Comparison of ENCODE assay signal across 28 cellular contexts in genomic region chr3:193522473-193522872, GRCh38. TPM values are rescaled to one million over a fixed set of nuclear protein-coding genes. Genes with fewer than 3 reads are reported as not detected.
"Had no signal": no experiment of that assay in that cellular context is flagged by ENCODE, and none has a peak within 500 bp of the region (broad histone marks: within the 10 kb centered on the region; RNA-seq: fewer than 3 reads in every experiment).

No MANE protein-coding gene starts in this region.

- H3K4me1 Mint-ChIP-seq: activated CD4-positive, alpha-beta T cell treated with anti-CD3 and anti-CD28 coated beads, Interleukin-2, amount 10 ng/mL, durations not matched to agents 24 days and 14 days; activated naive CD4-positive, alpha-beta T cell treated with anti-CD3 and anti-CD28 coated beads, Interleukin-2, amount 10 ng/mL, durations not matched to agents 7 days and 5 days; activated naive CD8-positive, alpha-beta T cell treated with anti-CD3 and anti-CD28 coated beads, Interleukin-2, amount 10 ng/mL, durations not matched to agents 7 days and 5 days; brain; memory B cell; natural killer cell; neural progenitor cell had no signal

- DNase-seq: activated CD4-positive, alpha-beta memory T cell treated with anti-CD3 and anti-CD28 coated beads for 36 hours; activated CD4-positive, alpha-beta T cell treated with anti-CD3 and anti-CD28 coated beads, Interleukin-2, amount 10 ng/mL, durations not matched to agents 24 days and 14 days; activated CD4-positive, CD25-positive, alpha-beta regulatory T cell treated with anti-CD3 and anti-CD28 coated beads, Interleukin-2, amount 50 U/mL, for 72 hours; activated CD8-positive, alpha-beta memory T cell treated with anti-CD3 and anti-CD28 coated beads, Interleukin-2, amount 50 U/mL, for 4 hours; activated gamma-delta T cell; activated naive CD4-positive, alpha-beta T cell treated with anti-CD3 and anti-CD28 coated beads, Interleukin-2, amount 10 ng/mL, durations not matched to agents 7 days and 5 days; activated naive CD8-positive, alpha-beta T cell treated with anti-CD3 and anti-CD28 coated beads, Interleukin-2, amount 10 ng/mL, durations not matched to agents 7 days and 5 days; activated T-cell treated with anti-CD3 and anti-CD28 coated beads, Interleukin-2, amount 50 U/mL, for 1 hour; dorsolateral prefrontal cortex; effector memory CD4-positive, alpha-beta T cell; foreskin melanocyte; heart right ventricle; natural killer cell; occipital lobe; right cardiac atrium; stimulated activated CD4-positive, alpha-beta T cell treated with anti-CD3 and anti-CD28 coated beads, Interleukin-2, amount 100 ng/mL, for 48 hours; stimulated activated naive CD8-positive, alpha-beta T cell treated with anti-CD3 and anti-CD28 coated beads, Interleukin-15, Interleukin-2, amounts not matched to agents 100 U/mL and 50 U/mL, for 24 hours; T-helper 2 cell; testis; transverse colon; uterus had no signal

- H3K9me3 Mint-ChIP-seq: activated CD4-positive, alpha-beta memory T cell treated with anti-CD3 and anti-CD28 coated beads for 36 hours; activated CD4-positive, alpha-beta T cell treated with anti-CD3 and anti-CD28 coated beads, Interleukin-2, amount 10 ng/mL, durations not matched to agents 24 days and 14 days; activated naive CD4-positive, alpha-beta T cell treated with anti-CD3 and anti-CD28 coated beads, Interleukin-2, amount 10 ng/mL, durations not matched to agents 7 days and 5 days; activated T-helper 1 cell treated with anti-CD3 and anti-CD28 coated beads, Interleukin-12 subunit alpha, Interleukin-12 subunit beta, Interleukin-2, Interleukin-4 antibody, amounts not matched to agents 30 ng/mL and 10 ng/mL and 1 ng/mL, durations not matched to agents 14 hours and 24 hours and 36 hours; brain; memory B cell; natural killer cell; neural progenitor cell had no signal

- H3K4me3 Mint-ChIP-seq: activated CD4-positive, alpha-beta memory T cell treated with anti-CD3 and anti-CD28 coated beads for 36 hours; activated CD4-positive, alpha-beta T cell treated with anti-CD3 and anti-CD28 coated beads, Interleukin-2, amount 10 ng/mL, durations not matched to agents 24 days and 14 days; activated naive CD4-positive, alpha-beta T cell treated with anti-CD3 and anti-CD28 coated beads, Interleukin-2, amount 10 ng/mL, durations not matched to agents 7 days and 5 days; activated naive CD8-positive, alpha-beta T cell treated with anti-CD3 and anti-CD28 coated beads, Interleukin-2, amount 10 ng/mL, durations not matched to agents 7 days and 5 days; activated T-helper 1 cell treated with anti-CD3 and anti-CD28 coated beads, Interleukin-12 subunit alpha, Interleukin-12 subunit beta, Interleukin-2, Interleukin-4 antibody, amounts not matched to agents 30 ng/mL and 10 ng/mL and 1 ng/mL, durations not matched to agents 14 hours and 24 hours and 36 hours; brain; memory B cell; natural killer cell; neural progenitor cell had no signal

- H3K27ac Mint-ChIP-seq: activated CD4-positive, alpha-beta memory T cell treated with anti-CD3 and anti-CD28 coated beads for 36 hours; activated CD4-positive, alpha-beta T cell treated with anti-CD3 and anti-CD28 coated beads, Interleukin-2, amount 10 ng/mL, durations not matched to agents 24 days and 14 days; activated naive CD4-positive, alpha-beta T cell treated with anti-CD3 and anti-CD28 coated beads, Interleukin-2, amount 10 ng/mL, durations not matched to agents 7 days and 5 days; activated naive CD8-positive, alpha-beta T cell treated with anti-CD3 and anti-CD28 coated beads, Interleukin-2, amount 10 ng/mL, durations not matched to agents 7 days and 5 days; activated T-helper 1 cell treated with anti-CD3 and anti-CD28 coated beads, Interleukin-12 subunit alpha, Interleukin-12 subunit beta, Interleukin-2, Interleukin-4 antibody, amounts not matched to agents 30 ng/mL and 10 ng/mL and 1 ng/mL, durations not matched to agents 14 hours and 24 hours and 36 hours; brain; memory B cell; natural killer cell; neural progenitor cell had no signal

- H3K36me3 Mint-ChIP-seq: activated CD4-positive, alpha-beta memory T cell treated with anti-CD3 and anti-CD28 coated beads for 36 hours; activated naive CD4-positive, alpha-beta T cell treated with anti-CD3 and anti-CD28 coated beads, Interleukin-2, amount 10 ng/mL, durations not matched to agents 7 days and 5 days; activated naive CD8-positive, alpha-beta T cell treated with anti-CD3 and anti-CD28 coated beads, Interleukin-2, amount 10 ng/mL, durations not matched to agents 7 days and 5 days; brain; memory B cell; natural killer cell; neural progenitor cell had no signal

- ATAC-seq: heart right ventricle; natural killer cell; right cardiac atrium; stimulated activated naive CD8-positive, alpha-beta T cell treated with anti-CD3 and anti-CD28 coated beads, Interleukin-15, Interleukin-2, amounts not matched to agents 100 U/mL and 50 U/mL, for 24 hours had no signal

- H3K27me3 Mint-ChIP-seq: activated CD4-positive, alpha-beta T cell treated with anti-CD3 and anti-CD28 coated beads, Interleukin-2, amount 10 ng/mL, durations not matched to agents 24 days and 14 days; activated naive CD4-positive, alpha-beta T cell treated with anti-CD3 and anti-CD28 coated beads, Interleukin-2, amount 10 ng/mL, durations not matched to agents 7 days and 5 days; activated naive CD8-positive, alpha-beta T cell treated with anti-CD3 and anti-CD28 coated beads, Interleukin-2, amount 10 ng/mL, durations not matched to agents 7 days and 5 days; brain had no signal

RNA-seq across cellular contexts. Expression of gene ATP13A4, which starts 32.2 kb away (rescaled TPM):
- total RNA-seq: ascending aorta, cardiac septum, glomerular endothelial cell had no signal
